In genomic region chr15:82074610-82075009, GRCh38 we compare ENCODE assay signal across 8 cellular contexts. TPM values are rescaled to one million over a fixed set of nuclear protein-coding genes. Genes with fewer than 3 reads are reported as not detected.
"Had no signal": no experiment of that assay in that cellular context is flagged by ENCODE, and none has a peak within 500 bp of the region (broad histone marks: within the 10 kb centered on the region; RNA-seq: fewer than 3 reads in every experiment).

No MANE protein-coding gene starts in this region.

- FAIRE-seq: G401.6, GM12891, GM12892, GM18507, GM19239 had no signal

- DNase-seq: GDM1, GF-D8 had no signal

RNA-seq across cellular contexts. Expression of gene MEX3B, which starts 28.8 kb away (rescaled TPM):
- total RNA-seq: G401 had no signal
